14 cellular contexts compared by ENCODE assay signal in the genomic region with DNA sequence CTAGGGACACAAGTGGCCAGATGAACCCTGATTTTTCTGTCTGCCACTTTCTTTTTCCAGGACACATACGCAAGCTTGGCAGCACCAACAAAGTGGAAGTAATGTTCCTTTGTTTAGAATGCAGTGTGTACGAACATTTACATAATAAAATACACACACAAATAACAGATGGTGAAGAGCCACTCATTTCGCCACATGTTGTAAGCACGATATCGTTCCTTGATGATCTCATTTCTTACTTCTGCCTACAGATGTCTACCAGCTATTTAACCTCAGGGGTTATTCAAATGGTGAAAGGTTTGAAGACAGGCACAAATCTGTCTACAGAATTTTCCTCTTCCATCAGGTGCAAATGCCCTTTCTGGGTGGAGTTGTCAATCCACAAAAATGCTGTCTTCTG.
A peak's percentile ranks its signal among the peaks of the same experiment; 100 is the strongest.
DNase-seq lines count a peak whose midpoint lies in the region.
"Had no signal": no experiment of that assay in that cellular context is flagged by ENCODE, and none has a peak within 500 bp of the region (broad histone marks: within the 10 kb centered on the region; RNA-seq: fewer than 3 reads in every experiment).

No MANE protein-coding gene starts in this region.

- DNase-seq in ELR (ENCODE audit: low read depth), result peak; percentile 22
- peak; percentile 16 for DNase-seq in NCI-H1105 (lab: John Stamatoyannopoulos, UW)
- peak; percentile 35 for DNase-seq in cerebellar cortex (ENCODE audit: low spot score)
- peak; percentile 33 for DNase-seq in medulla oblongata (ENCODE audit: extremely low spot score)
- no peak for DNase-seq in UCSD-AML1 (lab: John Stamatoyannopoulos, UW; ENCODE audit: unreplicated experiment)
- DNase-seq in A172 (ENCODE audit: low spot score), result no peak
- no peak for DNase-seq in COR-L47 (lab: John Stamatoyannopoulos, UW)
- DNase-seq: activated CD4-positive, alpha-beta T cell treated with anti-CD3 and anti-CD28 coated beads, Interleukin-2, amount 10 ng/mL, durations not matched to agents 24 days and 14 days; activated T-cell treated with anti-CD3 and anti-CD28 coated beads for 4 hours; heart left ventricle; kidney; mucosa of descending colon; SIG-M5; stimulated activated naive CD4-positive, alpha-beta T cell treated with Interleukin-2 at 50 U/mL for 16 hours had no signal

Comparison
In these comparisons a context has a peak if more than half of its experiments do, and no peak if none do; other contexts are left out.
1. DNase-seq: peak in ELR (single experiment), NCI-H1105 (single experiment), cerebellar cortex (single experiment) and medulla oblongata (single experiment); none in UCSD-AML1 (single experiment), A172 (single experiment) and COR-L47 (single experiment).